Comparison of ENCODE assay signal across 27 cellular contexts in the genomic region with DNA sequence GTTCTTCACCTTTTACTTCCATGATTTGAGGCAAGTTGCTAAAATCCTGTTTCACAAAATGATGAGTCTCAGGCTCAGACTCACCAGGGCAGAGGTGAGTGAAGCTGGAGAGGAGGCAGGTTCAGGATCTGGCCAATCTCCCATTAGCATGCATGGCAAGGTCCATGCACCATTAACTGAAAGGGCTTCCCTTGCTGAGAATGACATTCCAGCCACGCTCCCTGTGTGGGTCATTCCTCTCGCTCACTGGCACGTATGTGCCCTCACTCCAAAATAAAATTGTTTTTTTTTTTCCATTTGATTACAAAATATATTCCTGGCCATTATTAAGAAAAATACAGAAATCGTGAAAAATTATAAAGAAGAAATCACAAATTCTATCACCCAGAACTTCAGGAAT.
"Had no signal": no experiment of that assay in that cellular context is flagged by ENCODE, and none has a peak within 500 bp of the region (broad histone marks: within the 10 kb centered on the region; RNA-seq: fewer than 3 reads in every experiment).

No MANE protein-coding gene starts in this region.

- DNase-seq: dermis blood vessel endothelial cell; effector memory CD4-positive, alpha-beta T cell; foreskin fibroblast; gastrocnemius medialis; head of caudate nucleus; left cardiac atrium; left ventricle myocardium inferior; lower lobe of right lung; naive thymus-derived CD8-positive, alpha-beta T cell; occipital lobe; ovary; posterior cingulate gyrus; psoas muscle; retina; right lobe of liver; small intestine; stimulated activated CD4-positive, alpha-beta T cell treated with anti-CD3 and anti-CD28 coated beads, Interleukin-15, amount 100 ng/mL, for 24 hours; stimulated activated CD4-positive, alpha-beta T cell treated with anti-CD3 and anti-CD28 coated beads, Interleukin-2, amount 100 ng/mL, for 48 hours; stimulated activated naive B cell treated with anti-CD40 and anti-IgM and Interleukin-4, amounts not matched to agents 10 μg/mL and 1 μg/mL and 100 μg/mL, for 72 hours; transverse colon; upper lobe of right lung; uterus had no signal

- H3K36me3 ChIP-seq: gastrocnemius medialis, left ventricle myocardium inferior, lower lobe of right lung, ovary, right lobe of liver, thoracic aorta, transverse colon, upper lobe of right lung, uterus had no signal

- H3K4me3 Mint-ChIP-seq: naive thymus-derived CD8-positive, alpha-beta T cell; stimulated activated naive B cell treated with anti-CD40 and anti-IgM and Interleukin-4, amounts not matched to agents 10 μg/mL and 1 μg/mL and 100 μg/mL, for 72 hours; stimulated activated naive CD8-positive, alpha-beta T cell treated with anti-CD3 and anti-CD28 coated beads, Interleukin-15, Interleukin-2, amounts not matched to agents 100 ng/mL and 50 ng/mL, for 24 hours had no signal

- H3K27ac Mint-ChIP-seq: naive thymus-derived CD8-positive, alpha-beta T cell; stimulated activated naive B cell treated with anti-CD40 and anti-IgM and Interleukin-4, amounts not matched to agents 10 μg/mL and 1 μg/mL and 100 μg/mL, for 72 hours; stimulated activated naive CD8-positive, alpha-beta T cell treated with anti-CD3 and anti-CD28 coated beads, Interleukin-15, Interleukin-2, amounts not matched to agents 100 ng/mL and 50 ng/mL, for 24 hours had no signal

- H3K4me1 ChIP-seq: gastrocnemius medialis, psoas muscle, right lobe of liver, transverse colon, upper lobe of right lung, uterus had no signal

- H3K4me1 Mint-ChIP-seq: naive thymus-derived CD8-positive, alpha-beta T cell; stimulated activated naive B cell treated with anti-CD40 and anti-IgM and Interleukin-4, amounts not matched to agents 10 μg/mL and 1 μg/mL and 100 μg/mL, for 72 hours had no signal

- ATAC-seq: esophagus mucosa; left cardiac atrium; lower lobe of right lung; naive thymus-derived CD8-positive, alpha-beta T cell; psoas muscle; right lobe of liver; stimulated activated naive B cell treated with anti-CD40 and anti-IgM and Interleukin-4, amounts not matched to agents 10 μg/mL and 1 μg/mL and 100 μg/mL, for 72 hours; upper lobe of right lung had no signal

- H3K27me3 ChIP-seq: gastrocnemius medialis, ovary, right lobe of liver, transverse colon, upper lobe of right lung, uterus had no signal

- H3K27ac ChIP-seq: coronary artery, lower lobe of right lung, ovary, psoas muscle, right lobe of liver, thoracic aorta, transverse colon, upper lobe of right lung had no signal

- FAIRE-seq: islet of Langerhans, small intestine had no signal

- H3K36me3 Mint-ChIP-seq: naive thymus-derived CD8-positive, alpha-beta T cell; stimulated activated naive B cell treated with anti-CD40 and anti-IgM and Interleukin-4, amounts not matched to agents 10 μg/mL and 1 μg/mL and 100 μg/mL, for 72 hours had no signal

- H3K9me3 Mint-ChIP-seq: naive thymus-derived CD8-positive, alpha-beta T cell; stimulated activated naive CD8-positive, alpha-beta T cell treated with anti-CD3 and anti-CD28 coated beads, Interleukin-15, Interleukin-2, amounts not matched to agents 100 ng/mL and 50 ng/mL, for 24 hours had no signal

- H3K9me3 ChIP-seq: gastrocnemius medialis, left ventricle myocardium inferior, lower lobe of right lung, ovary, psoas muscle, right lobe of liver, thoracic aorta, transverse colon, upper lobe of right lung, uterus had no signal

- H3K4me3 ChIP-seq: coronary artery, gastrocnemius medialis, left ventricle myocardium inferior, lower lobe of right lung, ovary, psoas muscle, right lobe of liver, thoracic aorta, transverse colon, upper lobe of right lung, uterus had no signal
